ENCODE assay signal across 15 cellular contexts in genomic region chr20:20528896-20529295, GRCh38.
DNase-seq lines count a peak whose midpoint lies in the region; ATAC-seq lines count a peak whose summit lies in the region.
"Had no signal": no experiment of that assay in that cellular context is flagged by ENCODE, and none has a peak within 500 bp of the region (broad histone marks: within the 10 kb centered on the region; RNA-seq: fewer than 3 reads in every experiment).

No MANE protein-coding gene starts in this region.

- H3K27me3 Mint-ChIP-seq in activated CD4-positive, alpha-beta T cell treated with anti-CD3 and anti-CD28 coated beads, Interleukin-2, amount 10 ng/mL, durations not matched to agents 24 days and 14 days: no peaks in the 10 kb centered on the region
- H3K27me3 Mint-ChIP-seq in activated T-helper 17 cell treated with anti-CD3 and anti-CD28 coated beads, Interleukin-2, amount 50 U/mL, for 72 hours: no peaks in the 10 kb centered on the region

- H3K4me2 ChIP-seq in mesenchymal stem cell (ENCODE audit: low read length, poor library complexity, severe bottlenecking): no peak overlapping the region

- no peak overlapping the region for H3K14ac ChIP-seq in mesenchymal stem cell (ENCODE audit: low read length in 2 of 2)

- H3K4me1 Mint-ChIP-seq in activated CD4-positive, alpha-beta T cell treated with anti-CD3 and anti-CD28 coated beads, Interleukin-2, amount 10 ng/mL, durations not matched to agents 24 days and 14 days: peaks cover 3% of the 10 kb centered on the region
- H3K4me1 Mint-ChIP-seq in activated T-helper 17 cell treated with anti-CD3 and anti-CD28 coated beads, Interleukin-2, amount 50 U/mL, for 72 hours: peaks cover 5% of the 10 kb centered on the region
- H3K4me1 Mint-ChIP-seq: CD14-positive monocyte had no signal

- H3K18ac ChIP-seq in mesenchymal stem cell (ENCODE audit: low read depth in 1 of 2, low read length in 2 of 2): no peak overlapping the region

- H4K91ac ChIP-seq in mesenchymal stem cell (ENCODE audit: low read length): no peak overlapping the region

- H3K79me1 ChIP-seq in mesenchymal stem cell (replicated peaks; ENCODE audit: low read length, poor library complexity, severe bottlenecking): no peaks in the 10 kb centered on the region

- intact Hi-C loops in activated CD4-positive, alpha-beta T cell treated with anti-CD3 and anti-CD28 coated beads, Interleukin-2, amount 10 ng/mL, durations not matched to agents 24 days and 14 days (cut with micrococcal nuclease): no loop called here

- no peak overlapping the region for H3K4ac ChIP-seq in mesenchymal stem cell (ENCODE audit: low read depth in 1 of 2, low read length in 2 of 2)

- H2AFZ ChIP-seq in mesenchymal stem cell (ENCODE audit: low read depth, low read length): no peak overlapping the region

- H2BK12ac ChIP-seq in mesenchymal stem cell (ENCODE audit: low read length in 2 of 2): no peak overlapping the region

- no peak for DNase-seq in activated CD4-positive, alpha-beta T cell treated with anti-CD3 and anti-CD28 coated beads, Interleukin-2, amount 10 ng/mL, durations not matched to agents 24 days and 14 days
- DNase-seq in activated CD4-positive, alpha-beta T cell treated with anti-CD3 and anti-CD28 coated beads for 48 hours: no peak
- peak; percentile 80 for DNase-seq in DMS 273 (lab: John Stamatoyannopoulos, UW; ENCODE audit: unreplicated experiment)
- DNase-seq in mesenchymal stem cell: peak; percentile 20
- no peak for DNase-seq in superior temporal gyrus (ENCODE audit: extremely low spot score)
- no peak for DNase-seq in NK-92 (lab: John Stamatoyannopoulos, UW; ENCODE audit: unreplicated experiment)
- DNase-seq in Kasumi-1 (lab: John Stamatoyannopoulos, UW): no peak
- DNase-seq: BE2C; CD8-positive, alpha-beta T cell; COR-L47; DMS53; GF-D8 had no signal

- H4K8ac ChIP-seq in mesenchymal stem cell (ENCODE audit: low read length): no peak overlapping the region

- H3K4me3 Mint-ChIP-seq in activated CD4-positive, alpha-beta T cell treated with anti-CD3 and anti-CD28 coated beads, Interleukin-2, amount 10 ng/mL, durations not matched to agents 24 days and 14 days: no peak overlapping the region
- no peak overlapping the region for H3K4me3 Mint-ChIP-seq in activated T-helper 17 cell treated with anti-CD3 and anti-CD28 coated beads, Interleukin-2, amount 50 U/mL, for 72 hours
- H3K4me3 Mint-ChIP-seq: CD14-positive monocyte; CD8-positive, alpha-beta T cell had no signal

- no peaks in the 10 kb centered on the region for H3K4me1 ChIP-seq in mesenchymal stem cell (ENCODE audit: control insufficient read depth, insufficient read depth, low read depth, low read length)
- H3K4me1 ChIP-seq: HAP-1 had no signal

- H3K9me3 ChIP-seq in mesenchymal stem cell (ENCODE audit: control insufficient read depth, low read length): no peaks in the 10 kb centered on the region
- H3K9me3 ChIP-seq: BE2C, HAP-1 had no signal

- 27% methylated on average over 1 of the region's 3 CpGs for WGBS in mesenchymal stem cell

- peak overlapping the region; percentile 2 for H3K27ac Mint-ChIP-seq in activated CD4-positive, alpha-beta T cell treated with anti-CD3 and anti-CD28 coated beads, Interleukin-2, amount 10 ng/mL, durations not matched to agents 24 days and 14 days
- H3K27ac Mint-ChIP-seq in activated T-helper 17 cell treated with anti-CD3 and anti-CD28 coated beads, Interleukin-2, amount 50 U/mL, for 72 hours: peak overlapping the region; percentile 55
- H3K27ac Mint-ChIP-seq: CD8-positive, alpha-beta T cell had no signal

- H2AK5ac ChIP-seq in mesenchymal stem cell (ENCODE audit: low read length, severe bottlenecking): no peak overlapping the region

- ATAC-seq in activated T-helper 17 cell treated with anti-CD3 and anti-CD28 coated beads, Interleukin-2, amount 50 U/mL, for 72 hours (replicated peaks): no peak
- ATAC-seq: CD8-positive, alpha-beta T cell had no signal

- H2BK15ac ChIP-seq in mesenchymal stem cell (ENCODE audit: low read depth, poor library complexity, severe bottlenecking): no peak overlapping the region

- no peak overlapping the region for H3K4me3 ChIP-seq in mesenchymal stem cell (ENCODE audit: insufficient read depth in 1 of 2, low read depth in 1 of 2, low read length in 2 of 2)
- H3K4me3 ChIP-seq: HAP-1 had no signal

- peaks cover 8% of the 10 kb centered on the region for H3K36me3 Mint-ChIP-seq in activated CD4-positive, alpha-beta T cell treated with anti-CD3 and anti-CD28 coated beads, Interleukin-2, amount 10 ng/mL, durations not matched to agents 24 days and 14 days (ENCODE audit: low read depth)
- peaks cover 38% of the 10 kb centered on the region for H3K36me3 Mint-ChIP-seq in activated T-helper 17 cell treated with anti-CD3 and anti-CD28 coated beads, Interleukin-2, amount 50 U/mL, for 72 hours (ENCODE audit: low read depth)

- no peak overlapping the region for H3K23ac ChIP-seq in mesenchymal stem cell (ENCODE audit: low read length in 2 of 2)

- no peaks in the 10 kb centered on the region for H3K27me3 ChIP-seq in mesenchymal stem cell (ENCODE audit: control insufficient read depth in 1 of 2, insufficient read depth in 1 of 2, low read length in 2 of 2)
- H3K27me3 ChIP-seq: BE2C had no signal

- no peaks in the 10 kb centered on the region for H3K9me3 Mint-ChIP-seq in activated CD4-positive, alpha-beta T cell treated with anti-CD3 and anti-CD28 coated beads, Interleukin-2, amount 10 ng/mL, durations not matched to agents 24 days and 14 days
- H3K9me3 Mint-ChIP-seq in activated T-helper 17 cell treated with anti-CD3 and anti-CD28 coated beads, Interleukin-2, amount 50 U/mL, for 72 hours: no peaks in the 10 kb centered on the region
- H3K9me3 Mint-ChIP-seq: CD14-positive monocyte; CD8-positive, alpha-beta T cell had no signal

- no peak overlapping the region for H3K9ac ChIP-seq in mesenchymal stem cell (ENCODE audit: low read length)

- H2BK5ac ChIP-seq in mesenchymal stem cell (ENCODE audit: low read depth, low read length, poor library complexity, severe bottlenecking): no peak overlapping the region

- no peak overlapping the region for H3K27ac ChIP-seq in mesenchymal stem cell (ENCODE audit: low read length, poor library complexity, severe bottlenecking)

- H2BK120ac ChIP-seq in mesenchymal stem cell (ENCODE audit: low read depth, low read length): no peak overlapping the region

- peaks cover 4 to 11% of the 10 kb centered on the region in 2 experiments for H3K36me3 ChIP-seq in mesenchymal stem cell (ENCODE audit: control insufficient read depth in 1 of 2, insufficient read depth in 2 of 2, low read depth in 1 of 2, low read length in 2 of 2)
- H3K36me3 ChIP-seq: BE2C, HAP-1 had no signal

Comparison
In these comparisons a context has a peak if more than half of its experiments do, and no peak if none do; other contexts are left out.
1. DNase-seq: peak in DMS 273 (single experiment) and mesenchymal stem cell (single experiment); none in activated CD4-positive, alpha-beta T cell treated with anti-CD3 and anti-CD28 coated beads, Interleukin-2, amount 10 ng/mL, durations not matched to agents 24 days and 14 days (single experiment), activated CD4-positive, alpha-beta T cell treated with anti-CD3 and anti-CD28 coated beads for 48 hours (single experiment), superior temporal gyrus (single experiment), NK-92 (single experiment) and Kasumi-1 (0 of 2).